ENCODE assay signal across 2 cellular contexts in genomic region chr2:161427413-161428239, GRCh38.
TF ChIP-seq lines count a peak whose summit lies in the region.

No MANE protein-coding gene starts in this region.

TF ChIP-seq in IMR-90, 13 proteins besides CTCF, POLR2A, EP300 and RAD21:
- TF ChIP-seq MAFK (IDR thresholded peaks at IDR 0.05; ENCODE audit: low read depth, low read length) (no peak), FOS (IDR thresholded peaks at IDR 0.05; ENCODE audit: low read depth, low read length) (no peak), CEBPB (IDR thresholded peaks at IDR 0.05; ENCODE audit: low read depth, low read length) (no peak), CHD1 (IDR thresholded peaks at IDR 0.05; ENCODE audit: low read depth, low read length) (no peak), USF2 (IDR thresholded peaks at IDR 0.05; ENCODE audit: low read depth, low read length) (no peak), MXI1 (IDR thresholded peaks at IDR 0.05; ENCODE audit: borderline replicate concordance, low read depth, low read length) (no peak), MAZ (IDR thresholded peaks at IDR 0.05; ENCODE audit: borderline replicate concordance, low read depth, low read length) (no peak), RFX5 (IDR thresholded peaks at IDR 0.05; ENCODE audit: low read depth, low read length) (no peak), ELK1 (IDR thresholded peaks at IDR 0.05; ENCODE audit: borderline replicate concordance, low read depth, low read length) (no peak), SMC3 (IDR thresholded peaks at IDR 0.05; ENCODE audit: low read depth, low read length) (no peak), BHLHE40 (IDR thresholded peaks at IDR 0.05; ENCODE audit: low read depth, low read length) (no peak), RCOR1 (IDR thresholded peaks at IDR 0.05; ENCODE audit: insufficient replicate concordance, low read length) (no peak), NFE2L2 (IDR thresholded peaks at IDR 0.05; ENCODE audit: low read depth, low read length) (no peak)

TF ChIP-seq in H1, 55 proteins besides CTCF, POLR2A, EP300 and RAD21:
- TF ChIP-seq USF2 (IDR thresholded peaks at IDR 0.05; ENCODE audit: low read length) (no peak), CEBPB (IDR thresholded peaks at IDR 0.05; ENCODE audit: low read depth, low read length) (no peak), SUZ12 (IDR thresholded peaks at IDR 0.05; ENCODE audit: low read length) (peak; percentile 91), RBBP5 (IDR thresholded peaks at IDR 0.05; ENCODE audit: borderline replicate concordance, low read depth, low read length) (0 out of 2 replicates have a peak, but pooled peaks have one; percentile 62), RNF2 (IDR thresholded peaks at IDR 0.05; ENCODE audit: borderline replicate concordance, low read depth, low read length, missing control alignments, poor library complexity, severe bottlenecking) (peak; percentile 85), YY1 (IDR thresholded peaks at IDR 0.05; ENCODE audit: low read depth, low read length) (peak; percentile 53; the same call in 1 of the 2 replicates), EZH2 (IDR thresholded peaks at IDR 0.05; ENCODE audit: low read depth, low read length, severe bottlenecking) (peak; percentile 95), CBX8 (IDR thresholded peaks at IDR 0.05; ENCODE audit: borderline replicate concordance, low read depth, low read length) (0 out of 2 replicates have a peak, but pooled peaks have one; percentile 81), CBX5 (IDR thresholded peaks at IDR 0.05; ENCODE audit: low read depth, low read length) (no peak), KDM4A (IDR thresholded peaks at IDR 0.05; ENCODE audit: low read depth, low read length, severe bottlenecking) (peak; percentile 43), HDAC2 (IDR thresholded peaks at IDR 0.05; ENCODE audit: borderline replicate concordance in 1 of 2, low read depth in 2 of 2, low read length in 2 of 2) (0 out of 4 replicates have a peak, but pooled peaks have one; percentile 18 to 22), JUN (IDR thresholded peaks at IDR 0.05; ENCODE audit: low read depth, low read length) (no peak)
